ENCODE assay signal across 9 cellular contexts in genomic region chrX:72943819-72944169, GRCh38. TPM values are rescaled to one million over a fixed set of nuclear protein-coding genes. Genes with fewer than 3 reads are reported as not detected.
A peak's percentile ranks its signal among the peaks of the same experiment; 100 is the strongest.
DNase-seq lines count a peak whose midpoint lies in the region; ATAC-seq, FAIRE-seq and TF ChIP-seq lines count a peak whose summit lies in the region.
"Not testable (repeated sequence)": the region's sequence is repeated elsewhere in the genome, so short reads cannot be mapped to it uniquely, and the experiment has no call there.
"Had no signal": no experiment of that assay in that cellular context is flagged by ENCODE, and none has a peak within 500 bp of the region (broad histone marks: within the 10 kb centered on the region; RNA-seq: fewer than 3 reads in every experiment).

TSS of gene DMRTC1 (minus strand) at chrX:72943837. CDS start at chrX:72875694, 68,143 bp downstream.

- CTCF ChIA-PET in activated CD4-positive, alpha-beta T cell treated with anti-CD3 and anti-CD28 coated beads for 36 hours (lab: Charles Lee), result not testable (repeated sequence)

- H3K4me3 Mint-ChIP-seq in activated CD4-positive, alpha-beta T cell treated with anti-CD3 and anti-CD28 coated beads for 36 hours, result not testable (repeated sequence)

- H3K27ac ChIP-seq in gastroesophageal sphincter, pancreas: not testable (repeated sequence)

- not testable (repeated sequence) for H3K27me3 ChIP-seq in gastroesophageal sphincter, pancreas

- not testable (repeated sequence) for H3K9me3 Mint-ChIP-seq in activated CD4-positive, alpha-beta T cell treated with anti-CD3 and anti-CD28 coated beads for 36 hours (ENCODE audit: low read depth)

- not testable (repeated sequence) for H3K27me3 Mint-ChIP-seq in activated CD4-positive, alpha-beta T cell treated with anti-CD3 and anti-CD28 coated beads for 36 hours

- not testable (repeated sequence) for H3K9me3 ChIP-seq in gastroesophageal sphincter, pancreas

- POLR2A ChIA-PET in activated CD4-positive, alpha-beta T cell treated with anti-CD3 and anti-CD28 coated beads for 36 hours (lab: Charles Lee), result not testable (repeated sequence)

- H3K4me1 ChIP-seq in gastroesophageal sphincter, pancreas: not testable (repeated sequence)

- not testable (repeated sequence) for DNase-seq in activated CD4-positive, alpha-beta T cell treated with anti-CD3 and anti-CD28 coated beads for 36 hours; pancreas

- TF ChIP-seq POLR2A in gastroesophageal sphincter (IDR thresholded peaks at IDR 0.05), result not testable (repeated sequence)

- H3K36me3 ChIP-seq in gastroesophageal sphincter, pancreas: not testable (repeated sequence)

- not testable (repeated sequence) for H3K36me3 Mint-ChIP-seq in activated CD4-positive, alpha-beta T cell treated with anti-CD3 and anti-CD28 coated beads for 36 hours (ENCODE audit: low read depth)

- intact Hi-C loops in activated CD4-positive, alpha-beta T cell treated with anti-CD3 and anti-CD28 coated beads for 36 hours (cut with DNase I, micrococcal nuclease); pancreas (cut with DNase I): not testable (repeated sequence)

- H3K4me1 Mint-ChIP-seq in activated CD4-positive, alpha-beta T cell treated with anti-CD3 and anti-CD28 coated beads for 36 hours, result not testable (repeated sequence)

- TF ChIP-seq CTCF in gastroesophageal sphincter (IDR thresholded peaks at IDR 0.05); pancreas (IDR thresholded peaks at IDR 0.05): not testable (repeated sequence)

- ATAC-seq in GM18499 (IDR thresholded peaks at IDR 0.05; ENCODE audit: insufficient read depth, unreplicated experiment), result peak; percentile 78
- peak; percentile 64 for ATAC-seq in GM19324 (IDR thresholded peaks at IDR 0.05; ENCODE audit: low FRiP score, unreplicated experiment)
- ATAC-seq in GM21619 (IDR thresholded peaks at IDR 0.05; ENCODE audit: unreplicated experiment), result peak; percentile 80
- ATAC-seq in HG02938 (IDR thresholded peaks at IDR 0.05; ENCODE audit: unreplicated experiment), result peak; percentile 80
- ATAC-seq in HG03439 (IDR thresholded peaks at IDR 0.05; ENCODE audit: unreplicated experiment), result peak; percentile 74
- ATAC-seq in activated CD4-positive, alpha-beta T cell treated with anti-CD3 and anti-CD28 coated beads for 36 hours, result peak; percentile 87
- peak; percentile 64 for ATAC-seq in gastroesophageal sphincter
- peak; percentile 82 to 95 (median 92) for ATAC-seq in pancreas

- not testable (repeated sequence) for H3K4me3 ChIP-seq in gastroesophageal sphincter, pancreas

- H3K27ac Mint-ChIP-seq in activated CD4-positive, alpha-beta T cell treated with anti-CD3 and anti-CD28 coated beads for 36 hours, result not testable (repeated sequence)

- TF ChIP-seq EP300 in gastroesophageal sphincter (IDR thresholded peaks at IDR 0.05), result not testable (repeated sequence)

- not testable (repeated sequence) for FAIRE-seq in pancreas (lab: Jason Lieb, UNC)

- no CpG with 5 or more reads among the region's 15 CpGs for WGBS in gastroesophageal sphincter (ENCODE audit: low coverage in 1 of 2), 2 donors
- WGBS in pancreas, 2 donors, result no CpG with 5 or more reads among the region's 15 CpGs

RNA-seq across cellular contexts. Expression of gene DMRTC1, which starts in this region (rescaled TPM):
- under 1 TPM in 1 of 2 experiments, not detected in 1; 0.18 TPM for total RNA-seq in activated CD4-positive, alpha-beta T cell treated with anti-CD3 and anti-CD28 coated beads for 36 hours
- under 1 TPM in 1 of 4 donors, not detected in 3; 0.81 TPM for total RNA-seq in gastroesophageal sphincter
- total RNA-seq in pancreas, result 1 to 10 TPM in 1 of 6 donors, under 1 TPM in 4, not detected in 1; 0.31 to 1.7 (median 0.82) TPM
- under 1 TPM in 1 of 2 donors, not detected in 1; 0.66 TPM for polyA plus RNA-seq in pancreas
- total RNA-seq: hepatocyte had no signal

Comparison
In these comparisons a context has a peak if more than half of its experiments do, and no peak if none do; other contexts are left out.
1. Peak in ATAC-seq in activated CD4-positive, alpha-beta T cell treated with anti-CD3 and anti-CD28 coated beads for 36 hours; RNA of the gene not detected or under 1 TPM.
2. Peak in ATAC-seq in gastroesophageal sphincter; RNA of the gene not detected or under 1 TPM.